In the genomic region with DNA sequence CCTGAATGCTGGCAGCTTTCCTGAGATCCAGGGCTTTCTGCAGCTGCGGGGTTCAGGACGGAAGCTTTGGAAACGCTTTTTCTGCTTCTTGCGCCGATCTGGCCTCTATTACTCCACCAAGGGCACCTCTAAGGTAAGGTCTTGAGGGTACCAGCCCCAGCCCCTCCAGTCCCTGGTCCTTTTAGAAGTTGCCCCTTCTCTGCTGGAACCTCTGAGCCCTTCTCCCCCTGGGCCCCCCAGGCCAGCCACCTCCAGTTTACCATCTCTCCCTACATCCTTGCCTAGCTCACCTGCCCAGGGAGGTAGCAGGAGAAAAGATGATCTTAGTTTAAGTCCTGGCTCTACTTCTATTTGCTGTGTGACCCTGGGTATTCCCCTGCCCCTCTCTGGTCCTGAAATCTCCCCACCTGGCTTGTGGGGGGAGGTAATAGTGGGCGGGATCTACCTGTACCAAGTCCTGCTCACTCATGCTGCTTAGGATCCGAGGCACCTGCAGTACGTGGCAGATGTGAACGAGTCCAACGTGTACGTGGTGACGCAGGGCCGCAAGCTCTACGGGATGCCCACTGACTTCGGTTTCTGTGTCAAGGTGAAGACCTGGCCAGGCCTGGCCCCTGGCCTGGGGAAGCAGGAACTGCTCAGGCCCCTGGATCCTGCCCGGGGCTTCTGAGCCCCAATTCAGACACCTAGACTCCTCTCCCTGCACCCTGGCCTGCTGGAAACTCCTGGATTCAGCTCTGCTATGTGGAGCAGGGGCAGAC, we compare ENCODE assay signal across 3 cellular contexts.
TF ChIP-seq lines count a peak whose summit lies in the region.

No MANE protein-coding gene starts in this region.

TF ChIP-seq in SK-N-SH treated with all-trans-retinoic acid at 6 μM for 48 hours, 23 proteins besides CTCF, POLR2A, EP300 and RAD21:
- peak; percentile 62; the same call in 1 of the 2 replicates for TF ChIP-seq ZNF70 (CRISPR knock-in tag; IDR thresholded peaks at IDR 0.05)
- TF ChIP-seq ARNTL (CRISPR knock-in tag; IDR thresholded peaks at IDR 0.05; ENCODE audit: borderline replicate concordance, low read depth) = no peak

TF ChIP-seq in SK-N-SH, 30 proteins besides CTCF, POLR2A, EP300 and RAD21:
- TF ChIP-seq, protein P1, sequence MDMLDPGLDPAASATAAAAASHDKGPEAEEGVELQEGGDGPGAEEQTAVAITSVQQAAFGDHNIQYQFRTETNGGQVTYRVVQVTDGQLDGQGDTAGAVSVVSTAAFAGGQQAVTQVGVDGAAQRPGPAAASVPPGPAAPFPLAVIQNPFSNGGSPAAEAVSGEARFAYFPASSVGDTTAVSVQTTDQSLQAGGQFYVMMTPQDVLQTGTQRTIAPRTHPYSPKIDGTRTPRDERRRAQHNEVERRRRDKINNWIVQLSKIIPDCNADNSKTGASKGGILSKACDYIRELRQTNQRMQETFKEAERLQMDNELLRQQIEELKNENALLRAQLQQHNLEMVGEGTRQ (IDR thresholded peaks at IDR 0.05; ENCODE audit: borderline replicate concordance, low read depth, low read length) = no peak
- TF ChIP-seq GABPA (IDR thresholded peaks at IDR 0.05; ENCODE audit: low read depth) = no peak
- no peak for TF ChIP-seq SIN3A (IDR thresholded peaks at IDR 0.05; ENCODE audit: borderline replicate concordance, low read depth, low read length)
- TF ChIP-seq EZH2phosphoT487 (IDR thresholded peaks at IDR 0.05; ENCODE audit: borderline replicate concordance, low read depth) = no peak
- TF ChIP-seq RCOR1 (IDR thresholded peaks at IDR 0.05; ENCODE audit: low read length) = no peak
- TF ChIP-seq, protein P2, sequence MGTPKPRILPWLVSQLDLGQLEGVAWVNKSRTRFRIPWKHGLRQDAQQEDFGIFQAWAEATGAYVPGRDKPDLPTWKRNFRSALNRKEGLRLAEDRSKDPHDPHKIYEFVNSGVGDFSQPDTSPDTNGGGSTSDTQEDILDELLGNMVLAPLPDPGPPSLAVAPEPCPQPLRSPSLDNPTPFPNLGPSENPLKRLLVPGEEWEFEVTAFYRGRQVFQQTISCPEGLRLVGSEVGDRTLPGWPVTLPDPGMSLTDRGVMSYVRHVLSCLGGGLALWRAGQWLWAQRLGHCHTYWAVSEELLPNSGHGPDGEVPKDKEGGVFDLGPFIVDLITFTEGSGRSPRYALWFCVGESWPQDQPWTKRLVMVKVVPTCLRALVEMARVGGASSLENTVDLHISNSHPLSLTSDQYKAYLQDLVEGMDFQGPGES (IDR thresholded peaks at IDR 0.05; ENCODE audit: low read depth, low read length) = no peak
- TF ChIP-seq, protein P3, sequence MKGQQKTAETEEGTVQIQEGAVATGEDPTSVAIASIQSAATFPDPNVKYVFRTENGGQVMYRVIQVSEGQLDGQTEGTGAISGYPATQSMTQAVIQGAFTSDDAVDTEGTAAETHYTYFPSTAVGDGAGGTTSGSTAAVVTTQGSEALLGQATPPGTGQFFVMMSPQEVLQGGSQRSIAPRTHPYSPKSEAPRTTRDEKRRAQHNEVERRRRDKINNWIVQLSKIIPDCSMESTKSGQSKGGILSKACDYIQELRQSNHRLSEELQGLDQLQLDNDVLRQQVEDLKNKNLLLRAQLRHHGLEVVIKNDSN (IDR thresholded peaks at IDR 0.05; ENCODE audit: borderline replicate concordance, low read depth) = no peak
- TF ChIP-seq YY1 (IDR thresholded peaks at IDR 0.05; ENCODE audit: low read depth) = no peak
- TF ChIP-seq, protein P4, sequence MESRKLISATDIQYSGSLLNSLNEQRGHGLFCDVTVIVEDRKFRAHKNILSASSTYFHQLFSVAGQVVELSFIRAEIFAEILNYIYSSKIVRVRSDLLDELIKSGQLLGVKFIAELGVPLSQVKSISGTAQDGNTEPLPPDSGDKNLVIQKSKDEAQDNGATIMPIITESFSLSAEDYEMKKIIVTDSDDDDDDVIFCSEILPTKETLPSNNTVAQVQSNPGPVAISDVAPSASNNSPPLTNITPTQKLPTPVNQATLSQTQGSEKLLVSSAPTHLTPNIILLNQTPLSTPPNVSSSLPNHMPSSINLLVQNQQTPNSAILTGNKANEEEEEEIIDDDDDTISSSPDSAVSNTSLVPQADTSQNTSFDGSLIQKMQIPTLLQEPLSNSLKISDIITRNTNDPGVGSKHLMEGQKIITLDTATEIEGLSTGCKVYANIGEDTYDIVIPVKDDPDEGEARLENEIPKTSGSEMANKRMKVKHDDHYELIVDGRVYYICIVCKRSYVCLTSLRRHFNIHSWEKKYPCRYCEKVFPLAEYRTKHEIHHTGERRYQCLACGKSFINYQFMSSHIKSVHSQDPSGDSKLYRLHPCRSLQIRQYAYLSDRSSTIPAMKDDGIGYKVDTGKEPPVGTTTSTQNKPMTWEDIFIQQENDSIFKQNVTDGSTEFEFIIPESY (IDR thresholded peaks at IDR 0.05; ENCODE audit: borderline replicate concordance, low read depth) = no peak
- TF ChIP-seq FOXJ3 (CRISPR knock-in tag; IDR thresholded peaks at IDR 0.05) = no peak
- TF ChIP-seq NRF1 (IDR thresholded peaks at IDR 0.05; ENCODE audit: low read depth, low read length) = no peak
- no peak for TF ChIP-seq ELF1 (IDR thresholded peaks at IDR 0.05)
- no peak for TF ChIP-seq MEF2A (IDR thresholded peaks at IDR 0.05; ENCODE audit: borderline replicate concordance, low read depth)
- no peak for TF ChIP-seq TEAD4 (IDR thresholded peaks at IDR 0.05; ENCODE audit: borderline replicate concordance, insufficient read depth)
- no peak for TF ChIP-seq MXI1 (IDR thresholded peaks at IDR 0.05; ENCODE audit: low read depth, low read length)

TF ChIP-seq in K562, 482 proteins besides CTCF, POLR2A, EP300 and RAD21:
- peak; percentile 59; the same call in 1 of the 2 replicates for TF ChIP-seq BCOR (IDR thresholded peaks at IDR 0.05)
- TF ChIP-seq, protein P5, sequence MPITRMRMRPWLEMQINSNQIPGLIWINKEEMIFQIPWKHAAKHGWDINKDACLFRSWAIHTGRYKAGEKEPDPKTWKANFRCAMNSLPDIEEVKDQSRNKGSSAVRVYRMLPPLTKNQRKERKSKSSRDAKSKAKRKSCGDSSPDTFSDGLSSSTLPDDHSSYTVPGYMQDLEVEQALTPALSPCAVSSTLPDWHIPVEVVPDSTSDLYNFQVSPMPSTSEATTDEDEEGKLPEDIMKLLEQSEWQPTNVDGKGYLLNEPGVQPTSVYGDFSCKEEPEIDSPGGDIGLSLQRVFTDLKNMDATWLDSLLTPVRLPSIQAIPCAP (CRISPR knock-in tag; IDR thresholded peaks at IDR 0.05; ENCODE audit: borderline replicate concordance) = no peak
- TF ChIP-seq NR2C2 (CRISPR knock-in tag; IDR thresholded peaks at IDR 0.05) = no peak
- TF ChIP-seq NR2C2 (tag; IDR thresholded peaks at IDR 0.05) = no peak
- TF ChIP-seq, protein P6, sequence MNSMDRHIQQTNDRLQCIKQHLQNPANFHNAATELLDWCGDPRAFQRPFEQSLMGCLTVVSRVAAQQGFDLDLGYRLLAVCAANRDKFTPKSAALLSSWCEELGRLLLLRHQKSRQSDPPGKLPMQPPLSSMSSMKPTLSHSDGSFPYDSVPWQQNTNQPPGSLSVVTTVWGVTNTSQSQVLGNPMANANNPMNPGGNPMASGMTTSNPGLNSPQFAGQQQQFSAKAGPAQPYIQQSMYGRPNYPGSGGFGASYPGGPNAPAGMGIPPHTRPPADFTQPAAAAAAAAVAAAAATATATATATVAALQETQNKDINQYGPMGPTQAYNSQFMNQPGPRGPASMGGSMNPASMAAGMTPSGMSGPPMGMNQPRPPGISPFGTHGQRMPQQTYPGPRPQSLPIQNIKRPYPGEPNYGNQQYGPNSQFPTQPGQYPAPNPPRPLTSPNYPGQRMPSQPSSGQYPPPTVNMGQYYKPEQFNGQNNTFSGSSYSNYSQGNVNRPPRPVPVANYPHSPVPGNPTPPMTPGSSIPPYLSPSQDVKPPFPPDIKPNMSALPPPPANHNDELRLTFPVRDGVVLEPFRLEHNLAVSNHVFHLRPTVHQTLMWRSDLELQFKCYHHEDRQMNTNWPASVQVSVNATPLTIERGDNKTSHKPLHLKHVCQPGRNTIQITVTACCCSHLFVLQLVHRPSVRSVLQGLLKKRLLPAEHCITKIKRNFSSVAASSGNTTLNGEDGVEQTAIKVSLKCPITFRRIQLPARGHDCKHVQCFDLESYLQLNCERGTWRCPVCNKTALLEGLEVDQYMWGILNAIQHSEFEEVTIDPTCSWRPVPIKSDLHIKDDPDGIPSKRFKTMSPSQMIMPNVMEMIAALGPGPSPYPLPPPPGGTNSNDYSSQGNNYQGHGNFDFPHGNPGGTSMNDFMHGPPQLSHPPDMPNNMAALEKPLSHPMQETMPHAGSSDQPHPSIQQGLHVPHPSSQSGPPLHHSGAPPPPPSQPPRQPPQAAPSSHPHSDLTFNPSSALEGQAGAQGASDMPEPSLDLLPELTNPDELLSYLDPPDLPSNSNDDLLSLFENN (IDR thresholded peaks at IDR 0.05; ENCODE audit: low read depth in 2 of 2, low read length in 2 of 2) = no peak
- TF ChIP-seq ZFP36 (IDR thresholded peaks at IDR 0.05; ENCODE audit: low read depth, low read length, partially characterized antibody) = peak; percentile 60
